ENCODE assay signal across 11 cellular contexts in genomic region chr3:139355502-139355901, GRCh38. TPM values are rescaled to one million over a fixed set of nuclear protein-coding genes. Genes with fewer than 3 reads are reported as not detected.
DNase-seq lines count a peak whose midpoint lies in the region; TF ChIP-seq lines count a peak whose summit lies in the region.
"Had no signal": no experiment of that assay in that cellular context is flagged by ENCODE, and none has a peak within 500 bp of the region (broad histone marks: within the 10 kb centered on the region; RNA-seq: fewer than 3 reads in every experiment).

No MANE protein-coding gene starts in this region.

- no peaks in the 10 kb centered on the region for H3K9me3 ChIP-seq in WERI-Rb-1 (ENCODE audit: severe bottlenecking)

- H3K4me3 ChIP-seq in WERI-Rb-1 (ENCODE audit: low read depth, low read length) (no peak overlapping the region), fibroblast of villous mesenchyme (ENCODE audit: low read depth, low read length) (no peak overlapping the region)

- H3K36me3 ChIP-seq in WERI-Rb-1 = peaks cover 97% of the 10 kb centered on the region

- DNase-seq in COLO829 (ENCODE audit: low spot score) (peak; percentile 66), WERI-Rb-1 (peak; percentile 70), fibroblast of villous mesenchyme (ENCODE audit: low read depth) (peak; percentile 86), pons (ENCODE audit: low spot score) (peak; percentile 75), NK-92 (lab: John Stamatoyannopoulos, UW; ENCODE audit: unreplicated experiment) (no peak), NCI-H146 (lab: John Stamatoyannopoulos, UW) (no peak), cortex of kidney (lab: John Stamatoyannopoulos, UW) (no peak)
- no peak for DNase-seq in stimulated activated CD4-positive, alpha-beta T cell treated with anti-CD3 and anti-CD28 coated beads, Interleukin-4, amount 100 ng/mL, for 1 hour
- DNase-seq: activated CD4-positive, alpha-beta T cell treated with anti-CD3 and anti-CD28 coated beads, Interleukin-2, amount 10 ng/mL, durations not matched to agents 7 days and 5 days; CD8-positive, alpha-beta T cell; NCI-H1694 treated with DMSO at 0.1 percent for 48 hours had no signal

- H3K27me3 ChIP-seq in WERI-Rb-1 (ENCODE audit: insufficient read depth, low read depth, severe bottlenecking) = no peaks in the 10 kb centered on the region

- H3K27ac ChIP-seq in WERI-Rb-1 = peak overlapping the region; percentile 89

- TF ChIP-seq CTCF in WERI-Rb-1 (IDR thresholded peaks at IDR 0.05; ENCODE audit: low read depth, low read length) (no peak), fibroblast of villous mesenchyme (IDR thresholded peaks at IDR 0.05; ENCODE audit: insufficient read depth, low read depth, low read length) (no peak)

RNA-seq across cellular contexts. Expression of gene MRPS22, which starts 11.7 kb away (rescaled TPM):
- total RNA-seq in fibroblast of villous mesenchyme = 89.8 and 98.2 TPM in 2 replicates

RNA-seq across cellular contexts. Expression of gene COPB2, which starts 33.9 kb away (rescaled TPM):
- 217 and 314 TPM in 2 replicates for total RNA-seq in fibroblast of villous mesenchyme

Comparison
In these comparisons a context has a peak if more than half of its experiments do, and no peak if none do; other contexts are left out.
1. DNase-seq: peak in COLO829 (single experiment), WERI-Rb-1 (single experiment), fibroblast of villous mesenchyme (single experiment) and pons (single experiment); none in NK-92 (single experiment), NCI-H146 (single experiment), cortex of kidney (single experiment) and stimulated activated CD4-positive, alpha-beta T cell treated with anti-CD3 and anti-CD28 coated beads, Interleukin-4, amount 100 ng/mL, for 1 hour (single experiment).